1 cellular context compared by ENCODE assay signal in genomic region chr16:81468269-81468902, GRCh38.
TF ChIP-seq lines count a peak whose summit lies in the region.

No MANE protein-coding gene starts in this region.

TF ChIP-seq in GM23338, 12 proteins besides CTCF, POLR2A, EP300 and RAD21 (continued from another document):
- TF ChIP-seq REST (IDR thresholded peaks at IDR 0.05; ENCODE audit: unreplicated experiment) (no peak), STAT1 (IDR thresholded peaks at IDR 0.05; ENCODE audit: unreplicated experiment) (no peak), ZNF331 (CRISPR knock-in tag; IDR thresholded peaks at IDR 0.05; ENCODE audit: low read depth) (no peak), EZH2 (IDR thresholded peaks at IDR 0.05; ENCODE audit: low read depth, unreplicated experiment) (no peak), CREB1 (CRISPR knock-in tag; IDR thresholded peaks at IDR 0.05; ENCODE audit: low read depth) (no peak), EZH2phosphoT487 (IDR thresholded peaks at IDR 0.05; ENCODE audit: unreplicated experiment) (no peak), ZNF462 (CRISPR knock-in tag; IDR thresholded peaks at IDR 0.05) (no peak), POLR2AphosphoS5 (IDR thresholded peaks at IDR 0.05; ENCODE audit: low read depth) (no peak), ZNF114 (CRISPR knock-in tag; IDR thresholded peaks at IDR 0.05) (no peak)
